Comparison of ENCODE assay signal across 9 cellular contexts in the genomic region with DNA sequence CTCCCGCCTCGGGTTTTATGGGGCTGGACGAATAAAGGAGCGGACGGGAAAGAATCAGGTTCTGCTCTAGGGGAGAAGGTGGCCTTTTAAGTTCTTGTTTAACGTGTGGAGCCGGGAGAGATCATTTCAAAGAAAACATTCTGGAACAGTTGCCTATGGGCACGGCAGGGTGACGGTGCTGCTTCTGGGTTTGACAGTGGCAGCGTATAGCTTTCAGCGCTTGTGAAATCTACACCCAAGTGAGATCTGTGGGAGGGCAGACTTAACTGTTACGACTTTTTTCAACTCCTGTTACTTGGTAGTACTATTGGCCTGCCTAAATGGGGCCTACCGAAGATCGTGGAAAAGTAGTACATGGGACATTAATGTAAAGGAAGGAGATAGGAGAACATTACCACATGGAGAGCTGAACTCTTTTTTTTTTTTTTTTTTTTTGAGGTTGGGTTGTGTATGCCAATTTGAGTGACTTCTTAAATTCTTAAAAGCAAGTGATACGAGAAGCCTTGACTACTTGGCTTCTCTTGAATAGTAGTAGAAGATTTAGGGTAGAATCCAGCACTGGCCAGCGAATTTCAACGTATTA. TPM values are rescaled to one million over a fixed set of nuclear protein-coding genes. Genes with fewer than 3 reads are reported as not detected.
DNase-seq lines count a peak whose midpoint lies in the region; ATAC-seq and TF ChIP-seq lines count a peak whose summit lies in the region.
"Had no signal": no experiment of that assay in that cellular context is flagged by ENCODE, and none has a peak within 500 bp of the region (broad histone marks: within the 10 kb centered on the region; RNA-seq: fewer than 3 reads in every experiment).

No MANE protein-coding gene starts in this region.

- under 1% methylated on average over 17 of the region's 17 CpGs for WGBS in prostate gland

- H3K36me3 ChIP-seq in Panc1 (ENCODE audit: control insufficient read depth, insufficient read depth, low read length) (no peaks in the 10 kb centered on the region; the same call in 1 of the 2 replicates), cardiac muscle cell (no peaks in the 10 kb centered on the region), prostate gland (no peaks in the 10 kb centered on the region)

- peak; percentile 47 for DNase-seq in Calu3
- peak; percentile 21 for DNase-seq in HPDE6-E6E7 (ENCODE audit: extremely low spot score)
- no peak for DNase-seq in Panc1 (ENCODE audit: low read depth, low spot score)
- DNase-seq in activated naive CD4-positive, alpha-beta T cell treated with anti-CD3 and anti-CD28 coated beads, Interleukin-2, amount 10 ng/mL, durations not matched to agents 7 days and 5 days: peak; percentile 73
- DNase-seq in cardiac muscle cell (ENCODE audit: low read depth in 1 of 2, low spot score in 1 of 2): peak; percentile 80 to 86
- peak; percentile 62 for DNase-seq in prostate gland (ENCODE audit: low spot score)
- DNase-seq in middle frontal gyrus (ENCODE audit: extremely low spot score, low spot score): no peak

- BruUV-seq in Calu3 (replicated peaks; lab: Mats Ljungman, UMichigan) (no TSS peak), Panc1 (replicated peaks; lab: Mats Ljungman, UMichigan) (no TSS peak)

- no peaks in the 10 kb centered on the region for H3K27me3 ChIP-seq in Panc1 (ENCODE audit: control insufficient read depth, insufficient read depth, low read length)
- H3K27me3 ChIP-seq in cardiac muscle cell: no peaks in the 10 kb centered on the region
- no peaks in the 10 kb centered on the region for H3K27me3 ChIP-seq in prostate gland (replicated peaks; ENCODE audit: insufficient read depth)

- POLR2A ChIA-PET in Panc1 (lab: Charles Lee): interaction anchor here (0.5 to 1.2 kb wide), 4 partner anchors 15 to 348 kb away, joined by 3 to 17 read pairs (median 6); a partner anchor contains a TSS

- in situ Hi-C loops in Panc1 (cut with HindIII; ENCODE audit: low pct_unique_long_range_greater_than_20kb, low sequenced_read_pairs): no loop called here

- H3K27me3 Mint-ChIP-seq in Calu3 (ENCODE audit: unreplicated experiment): no peaks in the 10 kb centered on the region
- H3K27me3 Mint-ChIP-seq in activated naive CD4-positive, alpha-beta T cell treated with anti-CD3 and anti-CD28 coated beads, Interleukin-2, amount 10 ng/mL, durations not matched to agents 7 days and 5 days: peaks cover 8% of the 10 kb centered on the region

- CTCF ChIA-PET in Calu3 (lab: Charles Lee): interaction anchor here (1.5 kb wide), 1 partner anchor 43 kb away, joined by 4 read pairs; no protein-coding TSS in a partner anchor
- CTCF ChIA-PET in Panc1 (lab: Charles Lee): interaction anchor here (0.6 to 0.7 kb wide), 2 partner anchors 34 to 342 kb away, joined by 5 read pairs; no protein-coding TSS in a partner anchor
- CTCF ChIA-PET in activated naive CD4-positive, alpha-beta T cell treated with anti-CD3 and anti-CD28 coated beads, Interleukin-2, amount 10 ng/mL, durations not matched to agents 7 days and 5 days (lab: Charles Lee): interaction anchor here (1.4 to 1.9 kb wide), 3 partner anchors 34 to 222 kb away, joined by 3 to 6 read pairs (median 3); no protein-coding TSS in a partner anchor

- intact Hi-C loops in Calu3 (cut with micrococcal nuclease; ENCODE audit: unreplicated experiment): no loop called here
- intact Hi-C loops in Panc1 (cut with micrococcal nuclease; ENCODE audit: unreplicated experiment): loop anchor here (5.0 kb wide), 1 partner anchor 45 kb away; no protein-coding TSS in a partner anchor
- intact Hi-C loops in prostate gland (cut with DNase I): no loop called here

- TF ChIP-seq CTCF in Calu3 (IDR thresholded peaks at IDR 0.05; ENCODE audit: unreplicated experiment) (no peak), Panc1 (IDR thresholded peaks at IDR 0.05) (no peak), cardiac muscle cell (IDR thresholded peaks at IDR 0.05; ENCODE audit: low read depth, low read length) (no peak), prostate gland (IDR thresholded peaks at IDR 0.05) (no peak)

- no peaks in the 10 kb centered on the region for H3K9me3 ChIP-seq in Panc1 (ENCODE audit: control insufficient read depth, insufficient read depth, low read depth, low read length)
- H3K9me3 ChIP-seq in cardiac muscle cell (ENCODE audit: low read depth): no peaks in the 10 kb centered on the region
- no peaks in the 10 kb centered on the region for H3K9me3 ChIP-seq in prostate gland

- peak; percentile 43 for TF ChIP-seq POLR2A in prostate gland (IDR thresholded peaks at IDR 0.05)

- ATAC-seq in GM19467 (IDR thresholded peaks at IDR 0.05; ENCODE audit: unreplicated experiment) (peak; percentile 29), Panc1 (peak; percentile 74)

- peaks cover 8% of the 10 kb centered on the region for H3K36me3 Mint-ChIP-seq in Calu3 (ENCODE audit: insufficient read depth, unreplicated experiment)
- peaks cover 7% of the 10 kb centered on the region for H3K36me3 Mint-ChIP-seq in activated naive CD4-positive, alpha-beta T cell treated with anti-CD3 and anti-CD28 coated beads, Interleukin-2, amount 10 ng/mL, durations not matched to agents 7 days and 5 days

- H3K27ac Mint-ChIP-seq in Calu3 (ENCODE audit: unreplicated experiment): no peak overlapping the region
- H3K27ac Mint-ChIP-seq in activated naive CD4-positive, alpha-beta T cell treated with anti-CD3 and anti-CD28 coated beads, Interleukin-2, amount 10 ng/mL, durations not matched to agents 7 days and 5 days: no peak overlapping the region
- H3K27ac Mint-ChIP-seq: nephron had no signal

- H3K4me1 ChIP-seq in Panc1 (ENCODE audit: control insufficient read depth, insufficient read depth, low read length): peaks cover 39% of the 10 kb centered on the region
- peaks cover 50% of the 10 kb centered on the region for H3K4me1 ChIP-seq in cardiac muscle cell (ENCODE audit: low read depth)
- H3K4me1 ChIP-seq in prostate gland (replicated peaks): peaks cover 17% of the 10 kb centered on the region

- no peaks in the 10 kb centered on the region for H3K9me3 Mint-ChIP-seq in Calu3 (ENCODE audit: low read depth, unreplicated experiment)
- no peaks in the 10 kb centered on the region for H3K9me3 Mint-ChIP-seq in activated naive CD4-positive, alpha-beta T cell treated with anti-CD3 and anti-CD28 coated beads, Interleukin-2, amount 10 ng/mL, durations not matched to agents 7 days and 5 days
- H3K9me3 Mint-ChIP-seq: nephron had no signal

- H3K4me1 Mint-ChIP-seq in Calu3 (ENCODE audit: low read depth, unreplicated experiment): no peaks in the 10 kb centered on the region
- H3K4me1 Mint-ChIP-seq in activated naive CD4-positive, alpha-beta T cell treated with anti-CD3 and anti-CD28 coated beads, Interleukin-2, amount 10 ng/mL, durations not matched to agents 7 days and 5 days: peaks cover 9% of the 10 kb centered on the region

- H3K27ac ChIP-seq in Panc1 (ENCODE audit: low read length): peak overlapping the region; percentile 94
- peak overlapping the region; percentile 97 for H3K27ac ChIP-seq in cardiac muscle cell
- peak overlapping the region; percentile 98 to 99 for H3K27ac ChIP-seq in prostate gland

- no peak overlapping the region for H3K4me3 Mint-ChIP-seq in Calu3 (ENCODE audit: low read depth, unreplicated experiment)
- no peak overlapping the region for H3K4me3 Mint-ChIP-seq in activated naive CD4-positive, alpha-beta T cell treated with anti-CD3 and anti-CD28 coated beads, Interleukin-2, amount 10 ng/mL, durations not matched to agents 7 days and 5 days
- H3K4me3 Mint-ChIP-seq: nephron had no signal

- H3K4me3 ChIP-seq in Panc1 (ENCODE audit: low read depth in 2 of 2, low read length in 2 of 2) (peak overlapping the region; percentile 82 to 84), cardiac muscle cell (peak overlapping the region; percentile 55), prostate gland (peak overlapping the region; percentile 77 to 79)

RNA-seq across cellular contexts. Expression of a gene that starts 0.7 kb away (rescaled TPM):
- total RNA-seq in Calu3 (2022) (37.5 and 40.8 TPM in 2 replicates), Panc1 (2021; ENCODE audit: unreplicated experiment) (39.2 TPM), cardiac muscle cell (50.4 and 59.6 TPM in 2 replicates), prostate gland (10 to 100 TPM; 58.4 to 76.6 TPM)
- 20.3 TPM for polyA plus RNA-seq in Panc1 (2012; ENCODE audit: insufficient read length)
- 46.6 and 72.3 TPM in 2 replicates for polyA plus RNA-seq in cardiac muscle cell

Comparison
In these comparisons a context has a peak if more than half of its experiments do, and no peak if none do; other contexts are left out.
1. DNase-seq: peak in Calu3 (single experiment), HPDE6-E6E7 (single experiment), activated naive CD4-positive, alpha-beta T cell treated with anti-CD3 and anti-CD28 coated beads, Interleukin-2, amount 10 ng/mL, durations not matched to agents 7 days and 5 days (single experiment), cardiac muscle cell (2 of 2) and prostate gland (single experiment); none in Panc1 (single experiment) and middle frontal gyrus (single experiment).
2. Peak in every context shown above with its lines, with median percentiles within 50 percentile points of each other: H3K27ac ChIP-seq and H3K4me3 ChIP-seq.